ENCODE assay signal across 1 cellular context in genomic region chr17:29293890-29294579, GRCh38.
TF ChIP-seq lines count a peak whose summit lies in the region.

Gene NUFIP2, minus strand, starts transcription at chr17:29294148. Its CDS starts 89 bp downstream, at chr17:29294059.

TF ChIP-seq in K562, 482 proteins besides CTCF, POLR2A, EP300 and RAD21 (continued from another document and continues in another):
- TF ChIP-seq HINFP (tag; conservative IDR thresholded peaks at IDR 0.05; ENCODE audit: low read depth) (no peak), ATF6 (CRISPR knock-in tag; IDR thresholded peaks at IDR 0.05) (no peak), PHF20 (IDR thresholded peaks at IDR 0.05; ENCODE audit: partially characterized antibody) (peak; percentile 83), ZNF778 (CRISPR knock-in tag; IDR thresholded peaks at IDR 0.05) (no peak), ZNF41 (CRISPR knock-in tag; conservative IDR thresholded peaks at IDR 0.05) (0 out of 2 replicates have a peak, but pooled peaks have one; percentile 64), ZNF224 (CRISPR knock-in tag; IDR thresholded peaks at IDR 0.05) (no peak), ZNF77 (CRISPR knock-in tag; IDR thresholded peaks at IDR 0.05) (no peak), KLF6 (CRISPR knock-in tag; IDR thresholded peaks at IDR 0.05; ENCODE audit: borderline replicate concordance) (peak; percentile 63; the same call in 1 of the 2 replicates), COPS2 (conservative IDR thresholded peaks at IDR 0.05) (no peak), ESRRA (IDR thresholded peaks at IDR 0.05; ENCODE audit: borderline replicate concordance, low read depth) (0 out of 2 replicates have a peak, but pooled peaks have one; percentile 55), ZNF197 (CRISPR knock-in tag; IDR thresholded peaks at IDR 0.05; ENCODE audit: low read depth) (no peak), ZBTB34 (CRISPR knock-in tag; IDR thresholded peaks at IDR 0.05) (0 out of 2 replicates have a peak, but pooled peaks have one; percentile 60), SMARCA4 (IDR thresholded peaks at IDR 0.05) (no peak; the same call in 1 of the 2 replicates), MAFK (IDR thresholded peaks at IDR 0.05; ENCODE audit: low read length) (peak; percentile 48), ZFP91 (CRISPR knock-in tag; IDR thresholded peaks at IDR 0.05) (no peak), SMARCA5 (IDR thresholded peaks at IDR 0.05) (peak; percentile 24; the same call in 1 of the 2 replicates), ILK (tag; IDR thresholded peaks at IDR 0.05; ENCODE audit: borderline replicate concordance, low read depth) (no peak), GATA2 (CRISPR knock-in tag; IDR thresholded peaks at IDR 0.05) (no peak), ZBTB12 (CRISPR knock-in tag; IDR thresholded peaks at IDR 0.05) (peak; percentile 70), MBD1 (CRISPR knock-in tag; IDR thresholded peaks at IDR 0.05) (no peak), FOXO4 (CRISPR knock-in tag; IDR thresholded peaks at IDR 0.05) (no peak), ZNF79 (CRISPR knock-in tag; IDR thresholded peaks at IDR 0.05; ENCODE audit: low read depth) (peak; percentile 43; the same call in 1 of the 2 replicates), REST (CRISPR knock-in tag; IDR thresholded peaks at IDR 0.05; ENCODE audit: low read depth) (no peak), MAFF (IDR thresholded peaks at IDR 0.05; ENCODE audit: low read length) (no peak), SMC3 (conservative IDR thresholded peaks at IDR 0.05; ENCODE audit: insufficient read depth, low read depth, low read length) (no peak), BRD9 (IDR thresholded peaks at IDR 0.05; ENCODE audit: low read depth, partially characterized antibody) (peak; percentile 62), E2F4 (CRISPR knock-in tag; IDR thresholded peaks at IDR 0.05; ENCODE audit: low read depth) (peak; percentile 52; the same call in 1 of the 2 replicates), ZC3H4 (CRISPR knock-in tag; IDR thresholded peaks at IDR 0.05; ENCODE audit: borderline replicate concordance) (no peak; the same call in 1 of the 2 replicates), ZFP36 (IDR thresholded peaks at IDR 0.05; ENCODE audit: low read depth, low read length, partially characterized antibody) (no peak), ETV1 (tag; conservative IDR thresholded peaks at IDR 0.05; ENCODE audit: low read depth) (peak; percentile 27; the same call in 1 of the 2 replicates)
